Comparison of ENCODE assay signal across 8 cellular contexts in genomic region chr19:41299755-41300089, GRCh38. TPM values are rescaled to one million over a fixed set of nuclear protein-coding genes. Genes with fewer than 3 reads are reported as not detected.
DNase-seq lines count a peak whose midpoint lies in the region; ATAC-seq and TF ChIP-seq lines count a peak whose summit lies in the region.

No MANE protein-coding gene starts in this region.

- ATAC-seq in GM21447 (IDR thresholded peaks at IDR 0.05; ENCODE audit: unreplicated experiment) (no peak), HG03565 (IDR thresholded peaks at IDR 0.05; ENCODE audit: unreplicated experiment) (no peak), GM19328 (IDR thresholded peaks at IDR 0.05; ENCODE audit: unreplicated experiment) (no peak)

- intact Hi-C loops in posterior vena cava (cut with DNase I): no loop called here

- peak; percentile 44 for DNase-seq in ELR (ENCODE audit: low read depth)
- DNase-seq in SW480 (ENCODE audit: low spot score): peak; percentile 70
- peak; percentile 14 for DNase-seq in epithelial cell of esophagus (ENCODE audit: low read depth)
- peak; percentile 91 for DNase-seq in posterior vena cava (ENCODE audit: low spot score)
- no peak for DNase-seq in HuH-7 (ENCODE audit: low spot score)

- no peak overlapping the region for H3K4me3 ChIP-seq in epithelial cell of esophagus (ENCODE audit: low read length)

- no peak for TF ChIP-seq CTCF in epithelial cell of esophagus (IDR thresholded peaks at IDR 0.05; ENCODE audit: insufficient read depth, low read depth, low read length, missing control alignments)

RNA-seq across cellular contexts. Expression of gene CCDC97, which starts 10.2 kb away (rescaled TPM):
- total RNA-seq in posterior vena cava: 10 to 100 TPM; 17.5 to 23.9 TPM

RNA-seq across cellular contexts. Expression of gene HNRNPUL1, which starts 35.5 kb away (rescaled TPM):
- 100 to 1,000 TPM; 150 to 157 TPM for total RNA-seq in posterior vena cava

RNA-seq across cellular contexts. Expression of gene TGFB1, which starts 54.0 kb away (rescaled TPM):
- 10 to 100 TPM; 43.8 to 61.5 TPM for total RNA-seq in posterior vena cava
